In the genomic region with DNA sequence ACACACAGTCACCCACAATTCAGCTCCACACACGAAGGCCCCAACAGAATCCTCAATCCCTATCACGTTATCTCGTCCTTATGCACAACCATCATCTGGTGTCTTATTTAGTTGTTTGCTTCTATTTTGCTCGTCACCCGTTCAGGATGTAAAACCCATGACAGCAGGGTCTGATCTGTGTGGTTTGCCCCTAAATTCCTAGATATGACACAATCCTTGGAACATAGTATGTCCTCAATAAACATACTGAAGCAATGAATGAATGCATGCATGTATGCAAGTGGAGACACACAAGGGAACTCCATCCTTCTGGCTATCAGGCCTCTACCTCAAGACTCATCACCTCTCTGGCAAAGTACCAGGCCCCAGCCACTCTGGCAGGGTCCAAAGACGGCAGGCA, we compare ENCODE assay signal across 1 cellular context.
TF ChIP-seq lines count a peak whose summit lies in the region.

No MANE protein-coding gene starts in this region.

TF ChIP-seq in IMR-90, 13 proteins besides CTCF, POLR2A, EP300 and RAD21:
- TF ChIP-seq CHD1 (IDR thresholded peaks at IDR 0.05; ENCODE audit: low read depth, low read length) = no peak
- TF ChIP-seq CEBPB (IDR thresholded peaks at IDR 0.05; ENCODE audit: low read depth, low read length) = peak; percentile 78
- TF ChIP-seq, protein P1, sequence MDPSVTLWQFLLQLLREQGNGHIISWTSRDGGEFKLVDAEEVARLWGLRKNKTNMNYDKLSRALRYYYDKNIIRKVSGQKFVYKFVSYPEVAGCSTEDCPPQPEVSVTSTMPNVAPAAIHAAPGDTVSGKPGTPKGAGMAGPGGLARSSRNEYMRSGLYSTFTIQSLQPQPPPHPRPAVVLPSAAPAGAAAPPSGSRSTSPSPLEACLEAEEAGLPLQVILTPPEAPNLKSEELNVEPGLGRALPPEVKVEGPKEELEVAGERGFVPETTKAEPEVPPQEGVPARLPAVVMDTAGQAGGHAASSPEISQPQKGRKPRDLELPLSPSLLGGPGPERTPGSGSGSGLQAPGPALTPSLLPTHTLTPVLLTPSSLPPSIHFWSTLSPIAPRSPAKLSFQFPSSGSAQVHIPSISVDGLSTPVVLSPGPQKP (IDR thresholded peaks at IDR 0.05; ENCODE audit: borderline replicate concordance, low read depth, low read length) = no peak
- TF ChIP-seq NFE2L2 (IDR thresholded peaks at IDR 0.05; ENCODE audit: low read depth, low read length) = no peak
- peak; percentile 7 for TF ChIP-seq RCOR1 (IDR thresholded peaks at IDR 0.05; ENCODE audit: insufficient replicate concordance, low read length)
- TF ChIP-seq, protein P2, sequence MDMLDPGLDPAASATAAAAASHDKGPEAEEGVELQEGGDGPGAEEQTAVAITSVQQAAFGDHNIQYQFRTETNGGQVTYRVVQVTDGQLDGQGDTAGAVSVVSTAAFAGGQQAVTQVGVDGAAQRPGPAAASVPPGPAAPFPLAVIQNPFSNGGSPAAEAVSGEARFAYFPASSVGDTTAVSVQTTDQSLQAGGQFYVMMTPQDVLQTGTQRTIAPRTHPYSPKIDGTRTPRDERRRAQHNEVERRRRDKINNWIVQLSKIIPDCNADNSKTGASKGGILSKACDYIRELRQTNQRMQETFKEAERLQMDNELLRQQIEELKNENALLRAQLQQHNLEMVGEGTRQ (IDR thresholded peaks at IDR 0.05; ENCODE audit: low read depth, low read length) = no peak
TF ChIP-seq in IMR-90: peak in this region for 2.
